In the genomic region with DNA sequence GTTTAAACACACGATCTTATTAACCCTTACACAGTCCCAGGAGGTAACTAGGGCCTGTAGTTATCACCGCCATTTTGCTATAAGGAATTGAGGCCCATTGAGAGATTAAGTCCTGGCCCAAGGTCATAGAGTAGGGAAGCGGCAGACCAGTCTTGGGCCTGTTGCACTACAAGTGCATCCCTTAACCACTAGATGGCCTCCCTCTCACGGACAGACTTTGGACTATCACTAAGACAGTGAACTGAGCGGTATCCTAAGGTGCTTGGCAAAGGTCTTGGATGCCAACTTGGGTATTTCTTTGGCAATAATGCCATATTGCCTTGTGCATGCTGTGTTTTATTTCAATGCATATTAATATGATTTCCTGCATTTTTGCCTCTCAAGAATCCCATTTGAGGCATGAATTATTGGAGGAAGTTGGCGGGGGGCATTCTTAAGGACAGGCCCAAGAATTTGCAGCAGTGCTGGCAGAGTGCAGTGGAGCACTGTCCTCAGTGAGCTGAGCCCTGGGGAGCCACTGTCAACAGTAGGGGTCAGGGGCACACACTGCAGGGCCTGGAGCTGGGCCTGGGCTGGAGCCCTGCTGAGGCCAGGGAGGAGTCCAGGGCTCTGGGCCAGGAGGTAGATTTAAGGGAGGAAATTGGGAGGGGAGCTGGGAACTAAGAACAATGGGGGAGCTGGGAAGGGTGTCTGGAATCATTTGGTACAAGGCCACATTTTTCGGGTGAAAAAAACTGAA, we compare ENCODE assay signal across 8 cellular contexts.
DNase-seq lines count a peak whose midpoint lies in the region; ATAC-seq and TF ChIP-seq lines count a peak whose summit lies in the region.

No MANE protein-coding gene starts in this region.

- H3K4me1 Mint-ChIP-seq in GM23338 = no peaks in the 10 kb centered on the region
- peaks cover 0 to 15% (median 0%) of the 10 kb centered on the region in 7 donors for H3K4me1 Mint-ChIP-seq in naive thymus-derived CD4-positive, alpha-beta T cell

- no peak overlapping the region for H3K4me3 ChIP-seq in GM23338
- H3K4me3 ChIP-seq in naive thymus-derived CD4-positive, alpha-beta T cell (ENCODE audit: low read length) = no peak overlapping the region

- peak; percentile 83 to 90 for TF ChIP-seq CTCF in GM23338 (conservative IDR thresholded peaks at IDR 0.05; ENCODE audit: low read depth in 2 of 2)

- intact Hi-C loops in naive thymus-derived CD4-positive, alpha-beta T cell (cut with micrococcal nuclease) = loop anchor here (1.0 kb wide), 1 partner anchor 349 kb away; no protein-coding TSS in a partner anchor

- no peak overlapping the region for H3K27ac ChIP-seq in GM23338 (ENCODE audit: low read depth)
- no peak overlapping the region for H3K27ac ChIP-seq in naive thymus-derived CD4-positive, alpha-beta T cell (ENCODE audit: low read depth, low read length)

- DNase-seq in ELF-1 (ENCODE audit: low read depth, low spot score) = peak; percentile 56
- peak; percentile 85 for DNase-seq in GM23338 (ENCODE audit: low spot score)
- DNase-seq in NOMO-1 (lab: John Stamatoyannopoulos, UW; ENCODE audit: unreplicated experiment in 2 of 2) = peak; percentile 43 to 69
- peak; percentile 42 for DNase-seq in cerebellar cortex (ENCODE audit: low spot score)
- no peak for DNase-seq in naive thymus-derived CD4-positive, alpha-beta T cell
- no peak for DNase-seq in OCI-M2 (lab: John Stamatoyannopoulos, UW; ENCODE audit: unreplicated experiment)
- DNase-seq in NCI-H1105 (lab: John Stamatoyannopoulos, UW) = no peak
- DNase-seq in stimulated activated naive CD4-positive, alpha-beta T cell treated with Interleukin-2 at 50 U/mL for 16 hours (lab: John Stamatoyannopoulos, UW) = no peak

- H3K9me2 ChIP-seq in GM23338 (ENCODE audit: insufficient read depth) = no peaks in the 10 kb centered on the region

- peak; percentile 99 for ATAC-seq in GM23338
- ATAC-seq in naive thymus-derived CD4-positive, alpha-beta T cell = peak; percentile 81

- peaks cover 10% of the 10 kb centered on the region for H3K27me3 Mint-ChIP-seq in GM23338 (ENCODE audit: insufficient read depth, low read depth, poor library complexity)
- H3K27me3 Mint-ChIP-seq in naive thymus-derived CD4-positive, alpha-beta T cell = peaks cover 3 to 10% (median 5%) of the 10 kb centered on the region in 5 donors

- no peaks in the 10 kb centered on the region for H3K36me3 ChIP-seq in GM23338 (ENCODE audit: insufficient read depth)
- no peaks in the 10 kb centered on the region for H3K36me3 ChIP-seq in naive thymus-derived CD4-positive, alpha-beta T cell (ENCODE audit: control insufficient read depth in 2 of 3, insufficient read depth in 3 of 3, low read length in 3 of 3)

- H2AFZ ChIP-seq in GM23338 = no peak overlapping the region

- H3K4me1 ChIP-seq in GM23338 (ENCODE audit: insufficient read depth) = no peaks in the 10 kb centered on the region
- no peaks in the 10 kb centered on the region for H3K4me1 ChIP-seq in naive thymus-derived CD4-positive, alpha-beta T cell (ENCODE audit: control insufficient read depth in 2 of 2, insufficient read depth in 2 of 2, low read length in 2 of 2)

- H3K9me3 Mint-ChIP-seq in GM23338 = peaks cover 17% of the 10 kb centered on the region
- peaks cover 0 to 16% (median 2%) of the 10 kb centered on the region in 11 donors for H3K9me3 Mint-ChIP-seq in naive thymus-derived CD4-positive, alpha-beta T cell

- CTCF ChIA-PET in naive thymus-derived CD4-positive, alpha-beta T cell (lab: Charles Lee) = no interaction called here

- no peaks in the 10 kb centered on the region for H3K9me3 ChIP-seq in naive thymus-derived CD4-positive, alpha-beta T cell (ENCODE audit: control insufficient read depth in 2 of 3, low read length in 3 of 3)

- no peak overlapping the region for H3K4me3 Mint-ChIP-seq in GM23338
- H3K4me3 Mint-ChIP-seq in naive thymus-derived CD4-positive, alpha-beta T cell = no peak overlapping the region

- peak overlapping the region; percentile 12; the same call in 1 of the 2 replicates for H3K27ac Mint-ChIP-seq in GM23338
- peak overlapping the region in 1 of 9 donors; percentile 29 for H3K27ac Mint-ChIP-seq in naive thymus-derived CD4-positive, alpha-beta T cell

- POLR2A ChIA-PET in naive thymus-derived CD4-positive, alpha-beta T cell (lab: Charles Lee) = no interaction called here

- no peaks in the 10 kb centered on the region for H3K79me2 ChIP-seq in GM23338 (replicated peaks; ENCODE audit: insufficient read depth)

- H3K4me2 ChIP-seq in GM23338 = no peak overlapping the region

- H3F3A ChIP-seq in GM23338 (replicated peaks; ENCODE audit: low read depth) = no peaks in the 10 kb centered on the region

- no peaks in the 10 kb centered on the region for H3K27me3 ChIP-seq in GM23338 (ENCODE audit: insufficient read depth)
- H3K27me3 ChIP-seq in naive thymus-derived CD4-positive, alpha-beta T cell (ENCODE audit: control insufficient read depth in 2 of 2, insufficient read depth in 2 of 2, low read length in 2 of 2) = no peaks in the 10 kb centered on the region

- no peaks in the 10 kb centered on the region for H4K20me1 ChIP-seq in GM23338 (replicated peaks; ENCODE audit: insufficient read depth)

- H3K36me3 Mint-ChIP-seq in GM23338 (ENCODE audit: low read depth) = peaks cover 12% of the 10 kb centered on the region; the same call in 2 of the 3 replicates
- H3K36me3 Mint-ChIP-seq in naive thymus-derived CD4-positive, alpha-beta T cell = peaks cover 0 to 6% (median 0%) of the 10 kb centered on the region in 5 donors

TF ChIP-seq in GM23338, 12 proteins besides CTCF, POLR2A, EP300 and RAD21:
- TF ChIP-seq ZNF114 (CRISPR knock-in tag; IDR thresholded peaks at IDR 0.05) = no peak
- no peak for TF ChIP-seq POLR2AphosphoS5 (IDR thresholded peaks at IDR 0.05; ENCODE audit: low read depth)
- TF ChIP-seq JUNB (IDR thresholded peaks at IDR 0.05; ENCODE audit: unreplicated experiment) = no peak
- TF ChIP-seq, protein P1, sequence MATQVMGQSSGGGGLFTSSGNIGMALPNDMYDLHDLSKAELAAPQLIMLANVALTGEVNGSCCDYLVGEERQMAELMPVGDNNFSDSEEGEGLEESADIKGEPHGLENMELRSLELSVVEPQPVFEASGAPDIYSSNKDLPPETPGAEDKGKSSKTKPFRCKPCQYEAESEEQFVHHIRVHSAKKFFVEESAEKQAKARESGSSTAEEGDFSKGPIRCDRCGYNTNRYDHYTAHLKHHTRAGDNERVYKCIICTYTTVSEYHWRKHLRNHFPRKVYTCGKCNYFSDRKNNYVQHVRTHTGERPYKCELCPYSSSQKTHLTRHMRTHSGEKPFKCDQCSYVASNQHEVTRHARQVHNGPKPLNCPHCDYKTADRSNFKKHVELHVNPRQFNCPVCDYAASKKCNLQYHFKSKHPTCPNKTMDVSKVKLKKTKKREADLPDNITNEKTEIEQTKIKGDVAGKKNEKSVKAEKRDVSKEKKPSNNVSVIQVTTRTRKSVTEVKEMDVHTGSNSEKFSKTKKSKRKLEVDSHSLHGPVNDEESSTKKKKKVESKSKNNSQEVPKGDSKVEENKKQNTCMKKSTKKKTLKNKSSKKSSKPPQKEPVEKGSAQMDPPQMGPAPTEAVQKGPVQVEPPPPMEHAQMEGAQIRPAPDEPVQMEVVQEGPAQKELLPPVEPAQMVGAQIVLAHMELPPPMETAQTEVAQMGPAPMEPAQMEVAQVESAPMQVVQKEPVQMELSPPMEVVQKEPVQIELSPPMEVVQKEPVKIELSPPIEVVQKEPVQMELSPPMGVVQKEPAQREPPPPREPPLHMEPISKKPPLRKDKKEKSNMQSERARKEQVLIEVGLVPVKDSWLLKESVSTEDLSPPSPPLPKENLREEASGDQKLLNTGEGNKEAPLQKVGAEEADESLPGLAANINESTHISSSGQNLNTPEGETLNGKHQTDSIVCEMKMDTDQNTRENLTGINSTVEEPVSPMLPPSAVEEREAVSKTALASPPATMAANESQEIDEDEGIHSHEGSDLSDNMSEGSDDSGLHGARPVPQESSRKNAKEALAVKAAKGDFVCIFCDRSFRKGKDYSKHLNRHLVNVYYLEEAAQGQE (IDR thresholded peaks at IDR 0.05; ENCODE audit: unreplicated experiment) = no peak
- TF ChIP-seq CREB1 (CRISPR knock-in tag; IDR thresholded peaks at IDR 0.05; ENCODE audit: low read depth) = no peak
- no peak for TF ChIP-seq STAT1 (IDR thresholded peaks at IDR 0.05; ENCODE audit: unreplicated experiment)
- TF ChIP-seq, protein P2, sequence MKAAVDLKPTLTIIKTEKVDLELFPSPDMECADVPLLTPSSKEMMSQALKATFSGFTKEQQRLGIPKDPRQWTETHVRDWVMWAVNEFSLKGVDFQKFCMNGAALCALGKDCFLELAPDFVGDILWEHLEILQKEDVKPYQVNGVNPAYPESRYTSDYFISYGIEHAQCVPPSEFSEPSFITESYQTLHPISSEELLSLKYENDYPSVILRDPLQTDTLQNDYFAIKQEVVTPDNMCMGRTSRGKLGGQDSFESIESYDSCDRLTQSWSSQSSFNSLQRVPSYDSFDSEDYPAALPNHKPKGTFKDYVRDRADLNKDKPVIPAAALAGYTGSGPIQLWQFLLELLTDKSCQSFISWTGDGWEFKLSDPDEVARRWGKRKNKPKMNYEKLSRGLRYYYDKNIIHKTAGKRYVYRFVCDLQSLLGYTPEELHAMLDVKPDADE (IDR thresholded peaks at IDR 0.05) = no peak
- no peak for TF ChIP-seq EZH2 (IDR thresholded peaks at IDR 0.05; ENCODE audit: low read depth, unreplicated experiment)
- TF ChIP-seq NANOG (IDR thresholded peaks at IDR 0.05; ENCODE audit: borderline replicate concordance) = no peak

Comparison
In these comparisons a context has a peak if more than half of its experiments do, and no peak if none do; other contexts are left out.
1. DNase-seq: peak in ELF-1 (single experiment), GM23338 (single experiment), NOMO-1 (2 of 2) and cerebellar cortex (single experiment); none in naive thymus-derived CD4-positive, alpha-beta T cell (0 of 9), OCI-M2 (single experiment), NCI-H1105 (single experiment) and stimulated activated naive CD4-positive, alpha-beta T cell treated with Interleukin-2 at 50 U/mL for 16 hours (single experiment).